Comparison of ENCODE assay signal across 1 cellular context in the genomic region with DNA sequence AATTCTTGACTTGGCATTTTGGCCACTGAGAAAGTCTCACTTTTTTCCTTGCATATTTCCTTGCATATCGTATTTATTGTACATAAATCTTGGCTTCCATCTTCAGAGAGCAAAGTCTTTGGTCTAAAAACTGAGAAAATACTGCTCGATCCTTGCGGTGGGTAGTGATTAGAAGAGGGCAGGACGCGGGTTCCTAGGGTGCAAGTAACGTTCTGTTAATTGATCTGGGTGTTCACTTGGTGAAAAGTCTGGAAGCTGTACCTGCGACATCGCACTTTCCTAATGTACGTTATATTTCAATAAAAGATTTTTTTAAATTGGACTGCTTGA.
TF ChIP-seq lines count a peak whose summit lies in the region.

No MANE protein-coding gene starts in this region.

TF ChIP-seq in K562, 482 proteins besides CTCF, POLR2A, EP300 and RAD21:
- TF ChIP-seq, protein P1, sequence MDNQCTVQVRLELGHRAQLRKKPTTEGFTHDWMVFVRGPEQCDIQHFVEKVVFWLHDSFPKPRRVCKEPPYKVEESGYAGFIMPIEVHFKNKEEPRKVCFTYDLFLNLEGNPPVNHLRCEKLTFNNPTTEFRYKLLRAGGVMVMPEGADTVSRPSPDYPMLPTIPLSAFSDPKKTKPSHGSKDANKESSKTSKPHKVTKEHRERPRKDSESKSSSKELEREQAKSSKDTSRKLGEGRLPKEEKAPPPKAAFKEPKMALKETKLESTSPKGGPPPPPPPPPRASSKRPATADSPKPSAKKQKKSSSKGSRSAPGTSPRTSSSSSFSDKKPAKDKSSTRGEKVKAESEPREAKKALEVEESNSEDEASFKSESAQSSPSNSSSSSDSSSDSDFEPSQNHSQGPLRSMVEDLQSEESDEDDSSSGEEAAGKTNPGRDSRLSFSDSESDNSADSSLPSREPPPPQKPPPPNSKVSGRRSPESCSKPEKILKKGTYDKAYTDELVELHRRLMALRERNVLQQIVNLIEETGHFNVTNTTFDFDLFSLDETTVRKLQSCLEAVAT (IDR thresholded peaks at IDR 0.05): peak in 1 of 2 experiments; percentile 81; a peak in 2 of 4 replicates
- peak; percentile 92; the same call in 1 of the 2 replicates for TF ChIP-seq THRAP3 (IDR thresholded peaks at IDR 0.05; ENCODE audit: borderline replicate concordance)
- TF ChIP-seq MTA1 (IDR thresholded peaks at IDR 0.05; ENCODE audit: borderline replicate concordance): 0 out of 2 replicates have a peak, but pooled peaks have one; percentile 39
- TF ChIP-seq IFI16 (CRISPR knock-in tag; IDR thresholded peaks at IDR 0.05): no peak
- TF ChIP-seq NFATC3 (IDR thresholded peaks at IDR 0.05): 0 out of 2 replicates have a peak, but pooled peaks have one; percentile 34
- 0 out of 4 replicates have a peak, but pooled peaks have one; percentile 33 to 57 for TF ChIP-seq ARNT (IDR thresholded peaks at IDR 0.05)
- TF ChIP-seq KLF6 (CRISPR knock-in tag; IDR thresholded peaks at IDR 0.05; ENCODE audit: borderline replicate concordance): 0 out of 2 replicates have a peak, but pooled peaks have one; percentile 6
- TF ChIP-seq PHF8 (IDR thresholded peaks at IDR 0.05; ENCODE audit: borderline replicate concordance, low read length): no peak
- 0 out of 4 replicates have a peak, but pooled peaks of 1 of the 2 experiments have one; percentile 1 for TF ChIP-seq MAZ (CRISPR knock-in tag; conservative IDR thresholded peaks at IDR 0.05 in 1 of 2, IDR thresholded peaks at IDR 0.05 in 1 of 2)
- TF ChIP-seq, protein P2, sequence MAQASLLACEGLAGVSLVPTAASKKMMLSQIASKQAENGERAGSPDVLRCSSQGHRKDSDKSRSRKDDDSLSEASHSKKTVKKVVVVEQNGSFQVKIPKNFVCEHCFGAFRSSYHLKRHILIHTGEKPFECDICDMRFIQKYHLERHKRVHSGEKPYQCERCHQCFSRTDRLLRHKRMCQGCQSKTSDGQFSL (CRISPR knock-in tag; IDR thresholded peaks at IDR 0.05): no peak
- TF ChIP-seq, protein P2 (tag; IDR thresholded peaks at IDR 0.05): 0 out of 4 replicates have a peak, but pooled peaks of 1 of the 2 experiments have one; percentile 52
- TF ChIP-seq ZNF507 (tag; conservative IDR thresholded peaks at IDR 0.05): peak; percentile 77
- no peak for TF ChIP-seq ZNF589 (CRISPR knock-in tag; IDR thresholded peaks at IDR 0.05; ENCODE audit: low read depth)
- TF ChIP-seq FOXA3 (CRISPR knock-in tag; conservative IDR thresholded peaks at IDR 0.05 in 1 of 2, IDR thresholded peaks at IDR 0.05 in 1 of 2): 0 out of 4 replicates have a peak, but pooled peaks of 1 of the 2 experiments have one; percentile 12
- TF ChIP-seq LARP7 (IDR thresholded peaks at IDR 0.05): no peak
- TF ChIP-seq SMARCA5 (IDR thresholded peaks at IDR 0.05): 0 out of 2 replicates have a peak, but pooled peaks have one; percentile 25
- TF ChIP-seq, protein P3, sequence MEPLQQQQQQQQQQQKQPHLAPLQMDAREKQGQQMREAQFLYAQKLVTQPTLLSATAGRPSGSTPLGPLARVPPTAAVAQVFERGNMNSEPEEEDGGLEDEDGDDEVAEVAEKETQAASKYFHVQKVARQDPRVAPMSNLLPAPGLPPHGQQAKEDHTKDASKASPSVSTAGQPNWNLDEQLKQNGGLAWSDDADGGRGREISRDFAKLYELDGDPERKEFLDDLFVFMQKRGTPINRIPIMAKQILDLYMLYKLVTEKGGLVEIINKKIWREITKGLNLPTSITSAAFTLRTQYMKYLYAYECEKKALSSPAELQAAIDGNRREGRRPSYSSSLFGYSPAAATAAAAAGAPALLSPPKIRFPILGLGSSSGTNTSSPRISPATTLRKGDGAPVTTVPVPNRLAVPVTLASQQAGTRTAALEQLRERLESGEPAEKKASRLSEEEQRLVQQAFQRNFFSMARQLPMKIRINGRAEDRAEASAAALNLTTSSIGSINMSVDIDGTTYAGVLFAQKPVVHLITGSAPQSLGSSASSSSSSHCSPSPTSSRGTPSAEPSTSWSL (CRISPR knock-in tag; IDR thresholded peaks at IDR 0.05; ENCODE audit: borderline replicate concordance): no peak
- TF ChIP-seq, protein P4, sequence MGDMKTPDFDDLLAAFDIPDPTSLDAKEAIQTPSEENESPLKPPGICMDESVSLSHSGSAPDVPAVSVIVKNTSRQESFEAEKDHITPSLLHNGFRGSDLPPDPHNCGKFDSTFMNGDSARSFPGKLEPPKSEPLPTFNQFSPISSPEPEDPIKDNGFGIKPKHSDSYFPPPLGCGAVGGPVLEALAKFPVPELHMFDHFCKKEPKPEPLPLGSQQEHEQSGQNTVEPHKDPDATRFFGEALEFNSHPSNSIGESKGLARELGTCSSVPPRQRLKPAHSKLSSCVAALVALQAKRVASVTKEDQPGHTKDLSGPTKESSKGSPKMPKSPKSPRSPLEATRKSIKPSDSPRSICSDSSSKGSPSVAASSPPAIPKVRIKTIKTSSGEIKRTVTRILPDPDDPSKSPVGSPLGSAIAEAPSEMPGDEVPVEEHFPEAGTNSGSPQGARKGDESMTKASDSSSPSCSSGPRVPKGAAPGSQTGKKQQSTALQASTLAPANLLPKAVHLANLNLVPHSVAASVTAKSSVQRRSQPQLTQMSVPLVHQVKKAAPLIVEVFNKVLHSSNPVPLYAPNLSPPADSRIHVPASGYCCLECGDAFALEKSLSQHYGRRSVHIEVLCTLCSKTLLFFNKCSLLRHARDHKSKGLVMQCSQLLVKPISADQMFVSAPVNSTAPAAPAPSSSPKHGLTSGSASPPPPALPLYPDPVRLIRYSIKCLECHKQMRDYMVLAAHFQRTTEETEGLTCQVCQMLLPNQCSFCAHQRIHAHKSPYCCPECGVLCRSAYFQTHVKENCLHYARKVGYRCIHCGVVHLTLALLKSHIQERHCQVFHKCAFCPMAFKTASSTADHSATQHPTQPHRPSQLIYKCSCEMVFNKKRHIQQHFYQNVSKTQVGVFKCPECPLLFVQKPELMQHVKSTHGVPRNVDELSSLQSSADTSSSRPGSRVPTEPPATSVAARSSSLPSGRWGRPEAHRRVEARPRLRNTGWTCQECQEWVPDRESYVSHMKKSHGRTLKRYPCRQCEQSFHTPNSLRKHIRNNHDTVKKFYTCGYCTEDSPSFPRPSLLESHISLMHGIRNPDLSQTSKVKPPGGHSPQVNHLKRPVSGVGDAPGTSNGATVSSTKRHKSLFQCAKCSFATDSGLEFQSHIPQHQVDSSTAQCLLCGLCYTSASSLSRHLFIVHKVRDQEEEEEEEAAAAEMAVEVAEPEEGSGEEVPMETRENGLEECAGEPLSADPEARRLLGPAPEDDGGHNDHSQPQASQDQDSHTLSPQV (IDR thresholded peaks at IDR 0.05): peak; percentile 43
- no peak for TF ChIP-seq ZNF354B (CRISPR knock-in tag; IDR thresholded peaks at IDR 0.05)
- TF ChIP-seq NFIC (IDR thresholded peaks at IDR 0.05): 0 out of 2 replicates have a peak, but pooled peaks have one; percentile 8
- TF ChIP-seq HEY1 (CRISPR knock-in tag; IDR thresholded peaks at IDR 0.05; ENCODE audit: borderline replicate concordance): no peak
- 0 out of 2 replicates have a peak, but pooled peaks have one; percentile 9 for TF ChIP-seq ARID1B (IDR thresholded peaks at IDR 0.05)
